ENCODE assay signal across 8 cellular contexts in the genomic region with DNA sequence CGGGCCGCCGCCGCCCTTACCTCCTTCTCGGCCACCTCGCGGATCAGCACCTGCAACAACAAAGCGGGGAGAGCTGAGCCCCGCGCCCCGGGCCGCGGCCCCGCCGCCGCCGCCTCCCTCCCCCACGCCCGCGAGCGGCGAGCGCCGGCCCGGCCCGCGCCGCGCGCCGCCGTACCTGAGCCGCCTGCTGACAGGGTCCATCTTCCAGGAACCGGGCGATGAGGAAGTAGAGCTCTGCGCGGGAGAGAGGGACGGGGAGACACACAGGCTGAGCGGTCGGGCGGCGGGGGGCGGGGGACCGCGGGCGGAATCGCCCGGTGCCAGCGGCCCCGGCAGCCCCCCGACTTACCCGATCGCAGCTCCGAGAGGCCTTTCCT. TPM values are rescaled to one million over a fixed set of nuclear protein-coding genes. Genes with fewer than 3 reads are reported as not detected.
DNase-seq lines count a peak whose midpoint lies in the region; ATAC-seq, FAIRE-seq and TF ChIP-seq lines count a peak whose summit lies in the region.

No MANE protein-coding gene starts in this region.

- peak overlapping the region; percentile 92 to 96 (median 95) for H3K27ac ChIP-seq in BLaER1 treated with 17β-estradiol and CSF1 and Interleukin-3, amounts not matched to agents 10 nM and 100 nM
- peak overlapping the region; percentile 97 for H3K27ac ChIP-seq in GM12878 (ENCODE audit: control insufficient read depth, insufficient read depth)
- H3K27ac ChIP-seq in suprapubic skin = peak overlapping the region; percentile 99

- peaks cover 45% of the 10 kb centered on the region for H3K79me2 ChIP-seq in GM12878 (ENCODE audit: control insufficient read depth, insufficient read depth, low read length)

- no peak for TF ChIP-seq RAD21 in GM12878 (IDR thresholded peaks at IDR 0.05; ENCODE audit: insufficient read depth, low read depth, low read length)

- POLR2A ChIA-PET in GM12878 (lab: Charles Lee) = interaction anchor here (0.7 to 2.7 kb wide), 10 partner anchors 8 to 170 kb away, joined by 3 to 9 read pairs (median 5); no protein-coding TSS in a partner anchor

- peak overlapping the region; percentile 92 to 97 (median 94) for H3K9ac ChIP-seq in BLaER1 treated with 17β-estradiol and CSF1 and Interleukin-3, amounts not matched to agents 10 nM and 100 nM
- H3K9ac ChIP-seq in GM12878 (ENCODE audit: control insufficient read depth, insufficient read depth, low read length) = peak overlapping the region; percentile 83

- peaks cover 0 to 5% (median 0%) of the 10 kb centered on the region in 11 experiments; a peak in 3 of 22 replicates for H3K36me3 ChIP-seq in BLaER1 treated with 17β-estradiol and CSF1 and Interleukin-3, amounts not matched to agents 10 nM and 100 nM
- H3K36me3 ChIP-seq in GM12878 (ENCODE audit: control insufficient read depth in 2 of 2, insufficient read depth in 2 of 2, low read length in 1 of 2) = no peaks in the 10 kb centered on the region; a peak in 1 of 4 replicates
- no peaks in the 10 kb centered on the region for H3K36me3 ChIP-seq in suprapubic skin

- no peak for TF ChIP-seq POLR2A in GM12878 (IDR thresholded peaks at IDR 0.05; ENCODE audit: low read depth, low read length)
- TF ChIP-seq POLR2A in suprapubic skin (IDR thresholded peaks at IDR 0.05) = no peak

- ATAC-seq in GM18861 (IDR thresholded peaks at IDR 0.05; ENCODE audit: unreplicated experiment) (peak; percentile 14), HG03025 (IDR thresholded peaks at IDR 0.05; ENCODE audit: low FRiP score, unreplicated experiment) (peak; percentile 28), GM12878 (peak; percentile 43), left lobe of liver (peak; percentile 36)

- H3K4me1 ChIP-seq in BLaER1 treated with 17β-estradiol and CSF1 and Interleukin-3, amounts not matched to agents 10 nM and 100 nM = peaks cover 0 to 25% (median 10%) of the 10 kb centered on the region in 10 experiments; a peak in 12 of 20 replicates
- H3K4me1 ChIP-seq in GM12878 (ENCODE audit: control insufficient read depth, insufficient read depth, low read length) (peaks cover 9% of the 10 kb centered on the region), suprapubic skin (peaks cover 38% of the 10 kb centered on the region)

- TF ChIP-seq EP300 in GM12878 (IDR thresholded peaks at IDR 0.05; ENCODE audit: borderline replicate concordance in 1 of 2, control insufficient read depth in 1 of 2, low read depth in 2 of 2, low read length in 2 of 2) = no peak
- no peak for TF ChIP-seq EP300 in suprapubic skin (IDR thresholded peaks at IDR 0.05)

- in situ Hi-C loops in GM12878 (cut with MboI) = no loop called here

- RAD21 ChIA-PET in GM12878 (lab: Charles Lee; ENCODE audit: unreplicated experiment) = interaction anchor here (0.6 to 2.6 kb wide), 5 partner anchors 70 to 258 kb away, joined by 3 to 10 read pairs (median 4); no protein-coding TSS in a partner anchor

- no peaks in the 10 kb centered on the region for H3K27me3 ChIP-seq in BLaER1 treated with 17β-estradiol and CSF1 and Interleukin-3, amounts not matched to agents 10 nM and 100 nM
- no peaks in the 10 kb centered on the region for H3K27me3 ChIP-seq in GM12878 (replicated peaks in 1 of 2; ENCODE audit: control insufficient read depth in 2 of 2, insufficient read depth in 2 of 2, low read length in 1 of 2)
- H3K27me3 ChIP-seq in suprapubic skin = no peaks in the 10 kb centered on the region

- H3K4me3 ChIP-seq in BLaER1 treated with 17β-estradiol and CSF1 and Interleukin-3, amounts not matched to agents 10 nM and 100 nM = peak overlapping the region; percentile 60 to 76 (median 69)
- peak overlapping the region; percentile 74 for H3K4me3 ChIP-seq in GM12878
- H3K4me3 ChIP-seq in suprapubic skin = peak overlapping the region; percentile 87

- 1% methylated on average over 14 of the region's 54 CpGs for WGBS in GM12878 (ENCODE audit: insufficient coverage, insufficient replicate concordance, low lambda C conversion rate, missing lambda C conversion rate)
- 0% methylated on average over 8 of the region's 54 CpGs for WGBS in suprapubic skin

- H3K9me3 ChIP-seq in BLaER1 treated with 17β-estradiol and CSF1 and Interleukin-3, amounts not matched to agents 10 nM and 100 nM (replicated peaks in 1 of 11) = no peaks in the 10 kb centered on the region
- H3K9me3 ChIP-seq in GM12878 (replicated peaks; ENCODE audit: control insufficient read depth, insufficient read depth, low read length) (no peaks in the 10 kb centered on the region), suprapubic skin (no peaks in the 10 kb centered on the region)

- H4K20me1 ChIP-seq in BLaER1 treated with 17β-estradiol and CSF1 and Interleukin-3, amounts not matched to agents 10 nM and 100 nM = peaks cover 0 to 34% (median 2%) of the 10 kb centered on the region in 11 experiments; a peak in 8 of 22 replicates
- no peaks in the 10 kb centered on the region for H4K20me1 ChIP-seq in GM12878 (ENCODE audit: control insufficient read depth, insufficient read depth)

- H3K4me2 ChIP-seq in BLaER1 treated with 17β-estradiol and CSF1 and Interleukin-3, amounts not matched to agents 10 nM and 100 nM = no peak overlapping the region
- H3K4me2 ChIP-seq in GM12878 (ENCODE audit: control insufficient read depth, insufficient read depth) = no peak overlapping the region

- H2AFZ ChIP-seq in GM12878 (ENCODE audit: control insufficient read depth, low read depth, low read length) = peak overlapping the region; percentile 93

- no peak for FAIRE-seq in GM12878 (lab: Jason Lieb, UNC)

- peak; percentile 63 for DNase-seq in NCI-H748 treated with DMSO at 0.1 percent for 48 hours (lab: John Stamatoyannopoulos, UW)
- DNase-seq in GM12878 (ENCODE audit: low read depth, low spot score) = no peak
- no peak for DNase-seq in left lobe of liver (ENCODE audit: low spot score)
- no peak for DNase-seq in suprapubic skin (ENCODE audit: low spot score in 2 of 2)
- no peak for DNase-seq in GOT3 (lab: John Stamatoyannopoulos, UW)

- SMC1A ChIA-PET in GM12878 (lab: Charles Lee; ENCODE audit: uncharacterized antibody, unreplicated experiment) = interaction anchor here (0.7 to 1.4 kb wide), 5 partner anchors 36 to 396 kb away, joined by 3 to 5 read pairs (median 4); no protein-coding TSS in a partner anchor

- intact Hi-C loops in GM12878 (cut with micrococcal nuclease; ENCODE audit: unreplicated experiment) = loop anchor here (1.0 to 10.0 kb wide), 5 partner anchors 35 to 459 kb away; a partner anchor contains a TSS

- TF ChIP-seq CTCF in GM12878 (IDR thresholded peaks at IDR 0.05 in 2 of 3, conservative IDR thresholded peaks at IDR 0.05 in 1 of 3; ENCODE audit: control insufficient read depth in 2 of 3, extremely low read depth in 1 of 3, insufficient read depth in 1 of 3, low read depth in 3 of 3, low read length in 3 of 3) (no peak), suprapubic skin (IDR thresholded peaks at IDR 0.05) (no peak)

- CTCF ChIA-PET in GM12878 (lab: Yijun Ruan, JAX) = interaction anchor here (1.4 to 2.8 kb wide), 2 partner anchors 9 to 169 kb away, joined by 4 to 7 read pairs; no protein-coding TSS in a partner anchor

- BruUV-seq in GM12878 (replicated peaks; lab: Mats Ljungman, UMichigan) = no TSS peak

TF ChIP-seq in GM12878, 131 proteins besides CTCF, POLR2A, EP300 and RAD21 (continues in another document):
- TF ChIP-seq CREB1 (IDR thresholded peaks at IDR 0.05; ENCODE audit: low read depth) = no peak
- TF ChIP-seq, protein P1, sequence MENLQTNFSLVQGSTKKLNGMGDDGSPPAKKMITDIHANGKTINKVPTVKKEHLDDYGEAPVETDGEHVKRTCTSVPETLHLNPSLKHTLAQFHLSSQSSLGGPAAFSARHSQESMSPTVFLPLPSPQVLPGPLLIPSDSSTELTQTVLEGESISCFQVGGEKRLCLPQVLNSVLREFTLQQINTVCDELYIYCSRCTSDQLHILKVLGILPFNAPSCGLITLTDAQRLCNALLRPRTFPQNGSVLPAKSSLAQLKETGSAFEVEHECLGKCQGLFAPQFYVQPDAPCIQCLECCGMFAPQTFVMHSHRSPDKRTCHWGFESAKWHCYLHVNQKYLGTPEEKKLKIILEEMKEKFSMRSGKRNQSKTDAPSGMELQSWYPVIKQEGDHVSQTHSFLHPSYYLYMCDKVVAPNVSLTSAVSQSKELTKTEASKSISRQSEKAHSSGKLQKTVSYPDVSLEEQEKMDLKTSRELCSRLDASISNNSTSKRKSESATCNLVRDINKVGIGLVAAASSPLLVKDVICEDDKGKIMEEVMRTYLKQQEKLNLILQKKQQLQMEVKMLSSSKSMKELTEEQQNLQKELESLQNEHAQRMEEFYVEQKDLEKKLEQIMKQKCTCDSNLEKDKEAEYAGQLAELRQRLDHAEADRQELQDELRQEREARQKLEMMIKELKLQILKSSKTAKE (IDR thresholded peaks at IDR 0.05; ENCODE audit: low read depth, poor library complexity, severe bottlenecking) = no peak
- TF ChIP-seq SIX5 (IDR thresholded peaks at IDR 0.05; ENCODE audit: low read depth, low read length, severe bottlenecking) = no peak
- TF ChIP-seq NR2C2 (IDR thresholded peaks at IDR 0.05; ENCODE audit: borderline replicate concordance, control insufficient read depth, insufficient read length, low read depth) = no peak
- no peak for TF ChIP-seq MEF2B (IDR thresholded peaks at IDR 0.05; ENCODE audit: partially characterized antibody, poor library complexity, severe bottlenecking)
- TF ChIP-seq SMAD1 (IDR thresholded peaks at IDR 0.05; ENCODE audit: low read depth, partially characterized antibody) = no peak

RNA-seq across cellular contexts. Expression of a gene that starts 0.4 kb away (rescaled TPM):
- total RNA-seq in GM12878 (2013; cell fraction: nucleolus; rRNA removed) = 117 and 124 TPM in 2 replicates
- total RNA-seq in GM12878 (2014; rRNA removed) (22.6 and 28.1 TPM in 2 replicates), GM12878 (2014; rRNA removed; fragmentation: Illumina TruSeq; extraction: Trizol) (34.6 and 36.3 TPM in 2 replicates), GM12878 (2021) (25.2 and 26.5 TPM in 2 replicates), left lobe of liver (4.9 TPM), suprapubic skin (10 to 100 TPM; 17.1 to 38.5 (median 25.7) TPM)
- 7.6 TPM for polyA plus RNA-seq in GM12878 (2011; ENCODE audit: low read depth)
- polyA plus RNA-seq in GM12878 (2011; rRNA removed) (15.3 and 24.3 TPM in 2 replicates), GM12878 (2014; fragmentation: Illumina TruSeq; extraction: Trizol) (25.7 and 33.7 TPM in 2 replicates), GM12878 (2014; fragmentation: Nextera tagmentation; extraction: Ambion mirVana) (1 to 10 TPM; 8.5 to 9.8 TPM), GM12878 (2014; rRNA removed) (11.2 and 12.2 TPM in 2 replicates), GM12878 (2016; fragmentation: Nextera tagmentation; extraction: Ambion mirVana) (10 to 100 TPM; 17.0 to 18.8 TPM)
- 4.8 and 5.6 TPM in 2 replicates for polyA plus RNA-seq in GM12878 (2011; cell fraction: cytosol; rRNA removed)
- polyA plus RNA-seq in GM12878 (2011; cell fraction: nucleus; rRNA removed) = 34.4 and 39.4 TPM in 2 replicates
- 14.1 and 17.0 TPM in 2 replicates for polyA plus RNA-seq in GM12878 (2012)
- 28.4 and 41.4 TPM in 2 replicates for polyA minus RNA-seq in GM12878 (2011; rRNA and poly(A)+ RNA removed)
- polyA minus RNA-seq in GM12878 (2011; cell fraction: cytosol; rRNA and poly(A)+ RNA removed) = 12.8 and 15.9 TPM in 2 replicates
- polyA minus RNA-seq in GM12878 (2011; cell fraction: nucleus; rRNA and poly(A)+ RNA removed) = 62.6 and 76.3 TPM in 2 replicates
